ENCODE assay signal across 15 cellular contexts in the genomic region with DNA sequence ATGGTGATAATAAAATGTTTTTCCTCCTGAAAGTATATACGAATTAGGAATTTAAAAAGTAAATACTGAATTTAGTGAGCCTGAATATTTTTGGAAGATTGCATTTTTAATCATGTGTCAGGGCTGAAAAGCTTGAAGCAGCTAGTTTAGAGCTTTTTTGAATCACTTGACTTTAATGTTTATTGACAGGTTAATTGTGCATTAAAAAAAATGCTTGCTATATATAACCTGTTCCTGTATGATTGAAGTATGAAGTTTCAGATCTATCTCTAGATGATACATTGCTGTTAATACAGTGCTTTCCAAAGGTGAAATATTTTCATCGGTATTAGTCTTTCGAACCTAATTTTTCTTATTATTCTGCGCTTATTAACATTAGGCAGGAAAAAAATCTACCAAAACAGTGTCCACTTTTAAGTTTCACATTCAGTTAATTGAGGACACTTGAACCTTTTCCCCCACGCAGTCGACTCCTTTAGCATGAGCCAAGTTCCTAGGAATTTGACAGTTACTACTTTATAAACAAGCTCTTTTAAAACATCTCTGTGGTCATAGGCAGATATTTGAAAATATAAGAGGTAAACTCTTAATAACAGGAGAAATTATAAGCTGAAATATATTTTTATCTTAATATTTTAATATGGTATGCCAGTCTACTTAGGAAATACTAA.
DNase-seq lines count a peak whose midpoint lies in the region; ATAC-seq and TF ChIP-seq lines count a peak whose summit lies in the region.
"Had no signal": no experiment of that assay in that cellular context is flagged by ENCODE, and none has a peak within 500 bp of the region (broad histone marks: within the 10 kb centered on the region; RNA-seq: fewer than 3 reads in every experiment).

No MANE protein-coding gene starts in this region.

- H3K4me1 ChIP-seq in H9 (ENCODE audit: insufficient read depth, low read length), result no peaks in the 10 kb centered on the region; the same call in 1 of the 2 replicates
- peaks cover 45% of the 10 kb centered on the region for H3K4me1 ChIP-seq in Panc1 (ENCODE audit: control insufficient read depth, insufficient read depth, low read length)
- H3K4me1 ChIP-seq in testis, result peaks cover 17% of the 10 kb centered on the region
- H3K4me1 ChIP-seq in lower lobe of right lung, result peaks cover 20% of the 10 kb centered on the region

- no peak overlapping the region for H3K18ac ChIP-seq in H9 (ENCODE audit: insufficient read length, low read depth, low read length)

- no peak overlapping the region for H4K5ac ChIP-seq in H9 (ENCODE audit: insufficient read length, low read depth, low read length)

- intact Hi-C loops in Panc1 (cut with micrococcal nuclease; ENCODE audit: unreplicated experiment), result no loop called here
- intact Hi-C loops in testis (cut with DNase I; ENCODE audit: low total_unique reads), result no loop called here
- intact Hi-C loops in lower lobe of right lung (cut with DNase I), result no loop called here

- BruUV-seq in Panc1 (replicated peaks; lab: Mats Ljungman, UMichigan), result no TSS peak

- H3K36me3 ChIP-seq in Panc1 (ENCODE audit: control insufficient read depth, insufficient read depth, low read length) (no peaks in the 10 kb centered on the region; the same call in 1 of the 2 replicates), testis (ENCODE audit: low read depth, missing control alignments) (no peaks in the 10 kb centered on the region), lower lobe of right lung (peaks cover 18% of the 10 kb centered on the region)

- no peaks in the 10 kb centered on the region for H3K27me3 Mint-ChIP-seq in H9 (ENCODE audit: low read depth)
- H3K27me3 Mint-ChIP-seq: T-cell had no signal

- H3K9ac ChIP-seq in H9 (ENCODE audit: extremely low read depth, insufficient read length, low read length), result no peak overlapping the region
- H3K9ac ChIP-seq: BLaER1 treated with 17β-estradiol and CSF1 and Interleukin-3, amounts not matched to agents 10 nM and 100 nM had no signal

- no peak overlapping the region for H3K56ac ChIP-seq in H9 (ENCODE audit: insufficient read length, low read depth, low read length)

- in situ Hi-C loops in Panc1 (cut with HindIII; ENCODE audit: low pct_unique_long_range_greater_than_20kb, low sequenced_read_pairs), result no loop called here

- no peaks in the 10 kb centered on the region for H3K79me2 ChIP-seq in H9 (ENCODE audit: insufficient read depth, low read length)

- H3K27me3 ChIP-seq in H9 (ENCODE audit: insufficient read depth, low read length) (no peaks in the 10 kb centered on the region), Panc1 (ENCODE audit: control insufficient read depth, insufficient read depth, low read length) (no peaks in the 10 kb centered on the region), testis (no peaks in the 10 kb centered on the region), lower lobe of right lung (ENCODE audit: low read depth) (no peaks in the 10 kb centered on the region)

- H2BK5ac ChIP-seq in H9 (ENCODE audit: insufficient read length, low read length), result no peak overlapping the region

- no peak overlapping the region for H2BK120ac ChIP-seq in H9 (ENCODE audit: low read depth, low read length, poor library complexity, severe bottlenecking)

- H3K4me3 Mint-ChIP-seq in H9, result no peak overlapping the region
- H3K4me3 Mint-ChIP-seq: T-cell had no signal

- H4K8ac ChIP-seq in H9 (replicated peaks; ENCODE audit: insufficient read length, low read depth, low read length), result no peak overlapping the region

- H2AFZ ChIP-seq in H9 (ENCODE audit: low read length), result no peak overlapping the region

- TF ChIP-seq POLR2A in testis (IDR thresholded peaks at IDR 0.05), result no peak

- CTCF ChIA-PET in Panc1 (lab: Charles Lee), result no interaction called here

- POLR2A ChIA-PET in Panc1 (lab: Charles Lee), result interaction anchor here (0.5 kb wide), 1 partner anchor 9 kb away, joined by 3 read pairs; no protein-coding TSS in a partner anchor

- H3K27ac ChIP-seq in H9 (ENCODE audit: insufficient read length, low read depth, low read length), result no peak overlapping the region
- H3K27ac ChIP-seq in Panc1 (ENCODE audit: low read length), result peak overlapping the region; percentile 59; the same call in 1 of the 2 replicates
- H3K27ac ChIP-seq in testis, result no peak overlapping the region
- no peak overlapping the region for H3K27ac ChIP-seq in lower lobe of right lung
- H3K27ac ChIP-seq: BLaER1 treated with 17β-estradiol and CSF1 and Interleukin-3, amounts not matched to agents 10 nM and 100 nM had no signal

- H3K36me3 Mint-ChIP-seq in H9 (ENCODE audit: insufficient read depth in 1 of 3, low read depth in 3 of 3), result peaks cover 0 to 25% (median 8%) of the 10 kb centered on the region in 3 experiments; a peak in 3 of 7 replicates

- DNase-seq in H9 (no peak), Panc1 (ENCODE audit: low read depth, low spot score) (no peak), fibroblast of mammary gland (ENCODE audit: low read depth) (peak; percentile 36), retina (peak; percentile 61), NCI-H2107 treated with DMSO at 0.1 percent for 48 hours (lab: John Stamatoyannopoulos, UW; ENCODE audit: unreplicated experiment) (no peak), NCI-H1694 (lab: John Stamatoyannopoulos, UW) (no peak), testis (no peak), lower lobe of right lung (no peak)
- DNase-seq: MV-4-11, NCI-H1417 treated with DMSO at 0.1 percent for 48 hours, NCI-H2029 treated with DMSO at 0.1 percent for 48 hours, NCI-H524 treated with DMSO at 0.1 percent for 48 hours, T-cell had no signal

- no peaks in the 10 kb centered on the region for H3K9me3 ChIP-seq in H9 (ENCODE audit: control insufficient read depth, low read depth, low read length)
- H3K9me3 ChIP-seq in Panc1 (ENCODE audit: control insufficient read depth, insufficient read depth, low read depth, low read length), result no peaks in the 10 kb centered on the region
- H3K9me3 ChIP-seq in testis, result no peaks in the 10 kb centered on the region
- H3K9me3 ChIP-seq in lower lobe of right lung, result no peaks in the 10 kb centered on the region
- H3K9me3 ChIP-seq: BLaER1 treated with 17β-estradiol and CSF1 and Interleukin-3, amounts not matched to agents 10 nM and 100 nM had no signal

- H3T11ph ChIP-seq in H9 (ENCODE audit: low read length), result no peak overlapping the region

- no peak overlapping the region for H2BK15ac ChIP-seq in H9 (ENCODE audit: low read depth, low read length)

- 100% methylated on average over 1 of the region's 6 CpGs for WGBS in H9 (ENCODE audit: extremely low coverage, insufficient read length, low lambda C conversion rate)
- 81 to 82% methylated on average over 6 of the region's 6 CpGs for WGBS in testis, 2 donors

- peaks cover 26 to 27% of the 10 kb centered on the region in 2 experiments for H3K4me1 Mint-ChIP-seq in H9

- H3K4me3 ChIP-seq in Panc1 (ENCODE audit: low read depth in 2 of 2, low read length in 2 of 2) (no peak overlapping the region), fibroblast of mammary gland (ENCODE audit: control insufficient read depth, low read depth, low read length) (no peak overlapping the region), testis (no peak overlapping the region), lower lobe of right lung (no peak overlapping the region)
- H3K4me3 ChIP-seq: BLaER1 treated with 17β-estradiol and CSF1 and Interleukin-3, amounts not matched to agents 10 nM and 100 nM; GM12878 had no signal

- no peak overlapping the region for H3K4ac ChIP-seq in H9 (ENCODE audit: low read depth, low read length)

- H3K9me3 Mint-ChIP-seq in H9, result no peaks in the 10 kb centered on the region
- H3K9me3 Mint-ChIP-seq: T-cell had no signal

- H4K20me1 ChIP-seq in H9 (ENCODE audit: control insufficient read depth, insufficient read depth, insufficient read length), result no peaks in the 10 kb centered on the region

- no peak overlapping the region for H3K14ac ChIP-seq in H9 (ENCODE audit: insufficient read depth, low read length)

- no peaks in the 10 kb centered on the region for H3K23me2 ChIP-seq in H9 (ENCODE audit: insufficient read length, low read depth, low read length, poor library complexity, severe bottlenecking)

- no peak overlapping the region for H3K4me2 ChIP-seq in H9 (ENCODE audit: insufficient read depth, insufficient read length, low read length)
- H3K4me2 ChIP-seq: BLaER1 treated with 17β-estradiol and CSF1 and Interleukin-3, amounts not matched to agents 10 nM and 100 nM had no signal

- no peak overlapping the region for H4K91ac ChIP-seq in H9 (ENCODE audit: insufficient read length, low read depth, low read length)

- no peak for TF ChIP-seq CTCF in H9 (conservative IDR thresholded peaks at IDR 0.05)
- TF ChIP-seq CTCF in Panc1 (IDR thresholded peaks at IDR 0.05), result no peak
- TF ChIP-seq CTCF in fibroblast of mammary gland (conservative IDR thresholded peaks at IDR 0.05; ENCODE audit: control insufficient read depth, insufficient read depth, low read depth, low read length), result no peak
- no peak for TF ChIP-seq CTCF in testis (IDR thresholded peaks at IDR 0.05)
- no peak for TF ChIP-seq CTCF in lower lobe of right lung (IDR thresholded peaks at IDR 0.05)

- H3K27ac Mint-ChIP-seq in H9, result peak overlapping the region in 2 of 3 experiments; percentile 33 to 74; a peak in 2 of 7 replicates
- H3K27ac Mint-ChIP-seq: T-cell had no signal

- no peak overlapping the region for H2BK12ac ChIP-seq in H9 (ENCODE audit: insufficient read length, low read depth, low read length)

- H3K79me1 ChIP-seq in H9 (ENCODE audit: insufficient read depth, low read depth, low read length, poor library complexity, severe bottlenecking), result no peaks in the 10 kb centered on the region

- ATAC-seq in Panc1, result no peak
- no peak for ATAC-seq in lower lobe of right lung
- ATAC-seq: GM12878, T-cell had no signal

- no peak overlapping the region for H2AK5ac ChIP-seq in H9 (ENCODE audit: insufficient read length, low read length)

- no peak overlapping the region for H3K23ac ChIP-seq in H9 (ENCODE audit: insufficient read length, low read depth, low read length)

- no peak overlapping the region for H2BK20ac ChIP-seq in H9 (ENCODE audit: low read depth, low read length, poor library complexity, severe bottlenecking)

Comparison
In these comparisons a context has a peak if more than half of its experiments do, and no peak if none do; other contexts are left out.
1. DNase-seq: peak in fibroblast of mammary gland (single experiment) and retina (single experiment); none in H9 (single experiment), Panc1 (single experiment), NCI-H2107 treated with DMSO at 0.1 percent for 48 hours (single experiment), NCI-H1694 (single experiment), testis (single experiment) and lower lobe of right lung (single experiment).